ENCODE assay signal across 20 cellular contexts in genomic region chr14:21018286-21018685, GRCh38. TPM values are rescaled to one million over a fixed set of nuclear protein-coding genes. Genes with fewer than 3 reads are reported as not detected.
DNase-seq lines count a peak whose midpoint lies in the region; ATAC-seq and TF ChIP-seq lines count a peak whose summit lies in the region.
"Had no signal": no experiment of that assay in that cellular context is flagged by ENCODE, and none has a peak within 500 bp of the region (broad histone marks: within the 10 kb centered on the region; RNA-seq: fewer than 3 reads in every experiment).

No MANE protein-coding gene starts in this region.

- H3K4me1 ChIP-seq in left ventricle myocardium inferior (peaks cover 64% of the 10 kb centered on the region), neuronal stem cell (ENCODE audit: control insufficient read depth in 2 of 2, insufficient read depth in 1 of 2, low read depth in 1 of 2, low read length in 2 of 2) (peaks cover 0 to 3% of the 10 kb centered on the region in 2 donors), skeletal muscle tissue (ENCODE audit: control insufficient read depth in 3 of 3, insufficient read depth in 3 of 3, low read length in 3 of 3) (peaks cover 76 to 88% (median 77%) of the 10 kb centered on the region in 3 donors)
- H3K4me1 ChIP-seq: Caco-2 had no signal

- no peak overlapping the region for H3K4ac ChIP-seq in neuronal stem cell (ENCODE audit: low read length)

- peak overlapping the region; percentile 26 for H3K27ac Mint-ChIP-seq in activated T-helper 17 cell treated with anti-CD3 and anti-CD28 coated beads, Interleukin-2, amount 50 U/mL, for 72 hours
- H3K27ac Mint-ChIP-seq: CD4-positive, CD25-positive, alpha-beta regulatory T cell; CD8-positive, alpha-beta T cell; HFFc6 had no signal

- peak overlapping the region; percentile 58 for H2BK5ac ChIP-seq in neuronal stem cell (ENCODE audit: low read length)

- H3K4me3 Mint-ChIP-seq in activated T-helper 17 cell treated with anti-CD3 and anti-CD28 coated beads, Interleukin-2, amount 50 U/mL, for 72 hours, result no peak overlapping the region
- H3K4me3 Mint-ChIP-seq: CD4-positive, CD25-positive, alpha-beta regulatory T cell; CD8-positive, alpha-beta T cell; HFFc6 had no signal

- no peak for ATAC-seq in left cardiac atrium
- ATAC-seq in activated T-helper 17 cell treated with anti-CD3 and anti-CD28 coated beads, Interleukin-2, amount 50 U/mL, for 72 hours (replicated peaks), result no peak
- ATAC-seq: CD8-positive, alpha-beta T cell had no signal

- H3K4me2 ChIP-seq in neuronal stem cell (ENCODE audit: insufficient read depth, low read length, poor library complexity, severe bottlenecking), result no peak overlapping the region

- no peak overlapping the region for H4K8ac ChIP-seq in neuronal stem cell (ENCODE audit: low read depth, low read length)

- H3K27ac ChIP-seq in left ventricle myocardium inferior (replicated peaks) (peak overlapping the region; percentile 12), neuronal stem cell (replicated peaks; ENCODE audit: low read length) (no peak overlapping the region), skeletal muscle tissue (ENCODE audit: low read depth, low read length) (peak overlapping the region; percentile 32)

- H2BK12ac ChIP-seq in neuronal stem cell (ENCODE audit: low read length), result no peak overlapping the region

- no peak for TF ChIP-seq CTCF in left ventricle myocardium inferior (IDR thresholded peaks at IDR 0.05; ENCODE audit: borderline replicate concordance)

- no peak overlapping the region for H2AFZ ChIP-seq in neuronal stem cell (ENCODE audit: low read length)

- intact Hi-C loops in left ventricle myocardium inferior (cut with micrococcal nuclease) (no loop called here), left cardiac atrium (cut with DNase I) (loop anchor here (5.0 kb wide), 1 partner anchor 74 kb away; no protein-coding TSS in a partner anchor)

- H3K18ac ChIP-seq in neuronal stem cell (ENCODE audit: low read length), result no peak overlapping the region

- H3K4me1 Mint-ChIP-seq in activated T-helper 17 cell treated with anti-CD3 and anti-CD28 coated beads, Interleukin-2, amount 50 U/mL, for 72 hours, result peaks cover 6% of the 10 kb centered on the region

- peaks cover 62% of the 10 kb centered on the region for H3K36me3 ChIP-seq in left ventricle myocardium inferior
- no peaks in the 10 kb centered on the region for H3K36me3 ChIP-seq in neuronal stem cell (replicated peaks in 1 of 2; ENCODE audit: control insufficient read depth in 2 of 2, insufficient read depth in 2 of 2, low read length in 2 of 2)
- peaks cover 59 to 65% (median 63%) of the 10 kb centered on the region in 3 donors for H3K36me3 ChIP-seq in skeletal muscle tissue (ENCODE audit: control insufficient read depth in 3 of 3, insufficient read depth in 3 of 3, low read length in 3 of 3)
- H3K36me3 ChIP-seq: HAP-1 had no signal

- H3K4me3 ChIP-seq in left ventricle myocardium inferior, result no peak overlapping the region
- H3K4me3 ChIP-seq in neuronal stem cell (ENCODE audit: low read length in 2 of 2), result no peak overlapping the region
- peak overlapping the region in 1 of 3 donors; percentile 10 for H3K4me3 ChIP-seq in skeletal muscle tissue (ENCODE audit: low read length in 3 of 3)
- H3K4me3 ChIP-seq: HAP-1 had no signal

- H2AK5ac ChIP-seq in neuronal stem cell (ENCODE audit: low read depth, low read length), result peak overlapping the region; percentile 38

- H2BK15ac ChIP-seq in neuronal stem cell (ENCODE audit: low read length), result no peak overlapping the region

- H3K9me3 ChIP-seq in left ventricle myocardium inferior (replicated peaks) (no peaks in the 10 kb centered on the region), neuronal stem cell (replicated peaks in 1 of 2; ENCODE audit: control insufficient read depth in 2 of 2, insufficient read depth in 1 of 2, low read depth in 1 of 2, low read length in 2 of 2) (peaks cover 0 to 5% of the 10 kb centered on the region in 2 donors), skeletal muscle tissue (ENCODE audit: control insufficient read depth in 3 of 3, low read length in 3 of 3) (no peaks in the 10 kb centered on the region)
- H3K9me3 ChIP-seq: Caco-2, HAP-1 had no signal

- no peaks in the 10 kb centered on the region for H3K27me3 ChIP-seq in left ventricle myocardium inferior (ENCODE audit: low read depth)
- peaks cover 0 to 37% (median 12%) of the 10 kb centered on the region in 3 experiments for H3K27me3 ChIP-seq in neuronal stem cell (ENCODE audit: control insufficient read depth in 3 of 3, insufficient read depth in 3 of 3, low read depth in 1 of 3, low read length in 3 of 3)
- H3K27me3 ChIP-seq in skeletal muscle tissue (ENCODE audit: control insufficient read depth in 3 of 3, insufficient read depth in 3 of 3, low read length in 3 of 3), result no peaks in the 10 kb centered on the region

- peaks cover 3% of the 10 kb centered on the region for H3K27me3 Mint-ChIP-seq in activated T-helper 17 cell treated with anti-CD3 and anti-CD28 coated beads, Interleukin-2, amount 50 U/mL, for 72 hours

- peaks cover 11% of the 10 kb centered on the region for H3K36me3 Mint-ChIP-seq in activated T-helper 17 cell treated with anti-CD3 and anti-CD28 coated beads, Interleukin-2, amount 50 U/mL, for 72 hours (ENCODE audit: low read depth)

- H3K23ac ChIP-seq in neuronal stem cell (ENCODE audit: low read depth, low read length, poor library complexity), result no peak overlapping the region

- no peak overlapping the region for H3K9ac ChIP-seq in neuronal stem cell (ENCODE audit: low read depth, low read length, poor library complexity)
- peak overlapping the region in 2 of 3 donors; percentile 15 to 42 for H3K9ac ChIP-seq in skeletal muscle tissue (ENCODE audit: low read depth in 1 of 3, low read length in 3 of 3)

- no peak for DNase-seq in left ventricle myocardium inferior
- DNase-seq in left cardiac atrium, result no peak
- no peak for DNase-seq in neuronal stem cell (ENCODE audit: low spot score)
- no peak for DNase-seq in NCI-H128 (lab: John Stamatoyannopoulos, UW; ENCODE audit: unreplicated experiment)
- DNase-seq in SHP77 (lab: John Stamatoyannopoulos, UW), result no peak
- DNase-seq in dedifferentiated amniotic fluid mesenchymal stem cell (ENCODE audit: extremely low spot score), result no peak
- DNase-seq: C1 segment of cervical spinal cord; Caco-2; CD4-positive, CD25-positive, alpha-beta regulatory T cell; CD8-positive, alpha-beta T cell; DMS153; DND-41; GOT3; HFFc6 had no signal

- H3K9me3 Mint-ChIP-seq in activated T-helper 17 cell treated with anti-CD3 and anti-CD28 coated beads, Interleukin-2, amount 50 U/mL, for 72 hours, result no peaks in the 10 kb centered on the region
- H3K9me3 Mint-ChIP-seq: CD4-positive, CD25-positive, alpha-beta regulatory T cell; CD8-positive, alpha-beta T cell; HFFc6 had no signal

- H2BK120ac ChIP-seq in neuronal stem cell (ENCODE audit: low read depth, low read length), result no peak overlapping the region

- no CpG with 5 or more reads among the region's 7 CpGs for WGBS in neuronal stem cell (ENCODE audit: extremely low coverage in 2 of 2, insufficient read length in 2 of 2, insufficient replicate concordance in 1 of 2), 2 donors

- no peak overlapping the region for H4K91ac ChIP-seq in neuronal stem cell (ENCODE audit: low read depth, low read length, poor library complexity)

- no peak overlapping the region for H3K14ac ChIP-seq in neuronal stem cell (ENCODE audit: low read length)

- no peaks in the 10 kb centered on the region for H3K79me1 ChIP-seq in neuronal stem cell (ENCODE audit: low read depth, low read length)

RNA-seq across cellular contexts. Expression of gene NDRG2, which starts 6.6 kb away (rescaled TPM):
- total RNA-seq in left ventricle myocardium inferior, result 346 TPM
- 100 to 1,000 TPM; 212 to 215 TPM for total RNA-seq in left cardiac atrium
- total RNA-seq in activated T-helper 17 cell treated with anti-CD3 and anti-CD28 coated beads, Interleukin-2, amount 50 U/mL, for 72 hours, result 1 to 10 TPM; 4.1 to 5.4 TPM
- polyA plus RNA-seq in neuronal stem cell (2013, experiment 1 of 2), result 2.3 TPM
- polyA plus RNA-seq in neuronal stem cell (2013, experiment 2 of 2), result 2.3 TPM
- total RNA-seq in skeletal muscle tissue, result 162 TPM

RNA-seq across cellular contexts. Expression of gene TPPP2, which starts 11.7 kb away (rescaled TPM):
- total RNA-seq in left ventricle myocardium inferior, result 1.6 TPM
- total RNA-seq in left cardiac atrium, result 1 to 10 TPM in 1 of 2 donors, under 1 TPM in 1; 0.44 to 1.6 TPM
- total RNA-seq in activated T-helper 17 cell treated with anti-CD3 and anti-CD28 coated beads, Interleukin-2, amount 50 U/mL, for 72 hours, result not detected
- not detected for polyA plus RNA-seq in neuronal stem cell (2013, experiment 1 of 2)
- polyA plus RNA-seq in neuronal stem cell (2013, experiment 2 of 2), result not detected
- not detected for total RNA-seq in skeletal muscle tissue
- total RNA-seq: A172; A673; Caco-2; CD4-positive, CD25-positive, alpha-beta regulatory T cell; CD8-positive, alpha-beta T cell; HFFc6 had no signal
- polyA plus RNA-seq: BJ; CD4-positive, CD25-positive, alpha-beta regulatory T cell had no signal

RNA-seq across cellular contexts. Expression of gene RNASE13, which starts 16.3 kb away (rescaled TPM):
- total RNA-seq in left ventricle myocardium inferior (not detected), left cardiac atrium (not detected), skeletal muscle tissue (not detected)
- not detected for total RNA-seq in activated T-helper 17 cell treated with anti-CD3 and anti-CD28 coated beads, Interleukin-2, amount 50 U/mL, for 72 hours
- polyA plus RNA-seq in neuronal stem cell (2013, experiment 1 of 2), result 0.01 TPM
- not detected for polyA plus RNA-seq in neuronal stem cell (2013, experiment 2 of 2)
- total RNA-seq: A172; A673; Caco-2; CD4-positive, CD25-positive, alpha-beta regulatory T cell; CD8-positive, alpha-beta T cell; HFFc6 had no signal
- polyA plus RNA-seq: BJ; CD4-positive, CD25-positive, alpha-beta regulatory T cell had no signal

RNA-seq across cellular contexts. Expression of gene SLC39A2, which starts 19.2 kb away (rescaled TPM):
- not detected for total RNA-seq in left ventricle myocardium inferior
- total RNA-seq in left cardiac atrium, result not detected
- total RNA-seq in activated T-helper 17 cell treated with anti-CD3 and anti-CD28 coated beads, Interleukin-2, amount 50 U/mL, for 72 hours, result under 1 TPM; 0.24 to 0.30 TPM
- polyA plus RNA-seq in neuronal stem cell (2013, experiment 1 of 2), result 0.14 TPM
- polyA plus RNA-seq in neuronal stem cell (2013, experiment 2 of 2), result 0.08 TPM
- not detected for total RNA-seq in skeletal muscle tissue
- total RNA-seq: A172; A673; CD4-positive, CD25-positive, alpha-beta regulatory T cell had no signal
- polyA plus RNA-seq: BJ; CD4-positive, CD25-positive, alpha-beta regulatory T cell had no signal

RNA-seq across cellular contexts. Expression of gene RNASE7, which starts 23.9 kb away (rescaled TPM):
- total RNA-seq in left ventricle myocardium inferior (not detected), left cardiac atrium (not detected), skeletal muscle tissue (not detected)
- not detected for total RNA-seq in activated T-helper 17 cell treated with anti-CD3 and anti-CD28 coated beads, Interleukin-2, amount 50 U/mL, for 72 hours
- not detected for polyA plus RNA-seq in neuronal stem cell (2013, experiment 1 of 2)
- polyA plus RNA-seq in neuronal stem cell (2013, experiment 2 of 2), result not detected
- total RNA-seq: A172; A673; Caco-2; CD4-positive, CD25-positive, alpha-beta regulatory T cell; CD8-positive, alpha-beta T cell; HFFc6 had no signal
- polyA plus RNA-seq: BJ; CD4-positive, CD25-positive, alpha-beta regulatory T cell had no signal

Comparison
In these comparisons a context has a peak if more than half of its experiments do, and no peak if none do; other contexts are left out.
1. RNA of gene NDRG2, which starts 6.6 kb away (total RNA-seq): 346 TPM in left ventricle myocardium inferior (single experiment), 212 to 215 TPM in left cardiac atrium and 162 TPM in skeletal muscle tissue (single experiment); 4.1 to 5.4 TPM in activated T-helper 17 cell treated with anti-CD3 and anti-CD28 coated beads, Interleukin-2, amount 50 U/mL, for 72 hours; every median in the first group is over 10 times any median in the second.